ENCODE assay signal across 8 cellular contexts in the genomic region with DNA sequence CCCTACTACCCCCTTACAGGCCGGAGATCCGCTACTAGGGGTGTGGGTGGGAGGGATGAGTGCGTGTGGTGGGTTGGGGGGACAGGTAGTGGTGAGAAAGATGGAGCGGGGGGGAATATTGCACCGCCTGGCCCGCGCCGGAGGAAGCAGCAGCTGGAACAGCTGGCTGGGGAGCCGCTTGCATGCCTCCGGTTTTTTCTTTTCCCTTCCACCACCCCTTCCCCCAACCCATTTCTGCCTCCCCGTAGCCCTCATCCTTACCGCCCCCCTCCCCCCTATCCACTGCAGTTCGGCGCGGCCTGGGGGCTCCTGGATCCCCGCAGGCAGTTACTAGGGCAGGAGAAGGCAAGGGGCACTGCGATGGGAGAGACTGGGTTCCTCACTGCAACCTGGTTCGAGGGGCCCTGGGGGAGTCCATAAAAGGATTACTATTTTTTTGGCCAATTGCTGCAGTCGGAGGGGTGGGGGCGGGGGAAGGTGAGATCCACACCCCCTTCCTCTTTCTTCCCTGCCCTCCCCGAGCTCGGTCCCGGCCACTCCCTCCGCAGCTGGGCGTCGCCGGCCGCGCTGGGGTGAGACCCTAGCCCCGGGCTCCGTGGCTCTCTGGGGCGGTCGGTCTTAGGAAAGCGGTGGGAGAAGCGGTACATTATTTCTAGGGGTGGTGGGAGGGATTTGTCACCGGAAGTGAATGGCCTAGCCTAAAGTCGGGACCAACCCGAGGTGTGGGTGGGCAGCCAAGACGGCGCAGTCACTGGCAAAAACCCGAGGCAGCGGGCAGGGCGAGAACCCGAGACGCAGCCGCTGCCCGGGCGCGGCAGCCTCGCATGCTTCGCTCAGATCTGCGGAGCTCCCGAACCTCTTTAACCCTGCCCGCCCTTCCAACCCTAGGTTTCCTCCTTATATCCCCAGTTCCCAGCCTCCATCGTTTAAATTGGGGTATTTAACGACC. TPM values are rescaled to one million over a fixed set of nuclear protein-coding genes. Genes with fewer than 3 reads are reported as not detected.
DNase-seq lines count a peak whose midpoint lies in the region; FAIRE-seq lines count a peak whose summit lies in the region.

No MANE protein-coding gene starts in this region.

- FAIRE-seq in frontal cortex (lab: Jason Lieb, UNC) = no peak

- H3K4ac ChIP-seq in neuronal stem cell (ENCODE audit: low read length) = peak overlapping the region; percentile 37

- H3K4me2 ChIP-seq in neuronal stem cell (ENCODE audit: insufficient read depth, low read length, poor library complexity, severe bottlenecking) = peak overlapping the region; percentile 91

- no peak overlapping the region for H2BK15ac ChIP-seq in neuronal stem cell (ENCODE audit: low read length)

- H3K27ac ChIP-seq in SJSA1 (peak overlapping the region; percentile 82), neuronal stem cell (replicated peaks; ENCODE audit: low read length) (peak overlapping the region; percentile 94)

- H3K14ac ChIP-seq in neuronal stem cell (ENCODE audit: low read length) = no peak overlapping the region

- H3K9me3 ChIP-seq in MG63 (no peaks in the 10 kb centered on the region), SJSA1 (replicated peaks) (no peaks in the 10 kb centered on the region), neuronal stem cell (replicated peaks in 1 of 2; ENCODE audit: control insufficient read depth in 2 of 2, insufficient read depth in 1 of 2, low read depth in 1 of 2, low read length in 2 of 2) (no peaks in the 10 kb centered on the region)

- H3K18ac ChIP-seq in neuronal stem cell (ENCODE audit: low read length) = peak overlapping the region; percentile 96

- H3K23ac ChIP-seq in neuronal stem cell (ENCODE audit: low read depth, low read length, poor library complexity) = peak overlapping the region; percentile 98

- peak overlapping the region; percentile 87 for H2BK120ac ChIP-seq in neuronal stem cell (ENCODE audit: low read depth, low read length)

- peak overlapping the region; percentile 81 for H2AK5ac ChIP-seq in neuronal stem cell (ENCODE audit: low read depth, low read length)

- no peaks in the 10 kb centered on the region for H3K27me3 ChIP-seq in H7 (ENCODE audit: control insufficient read depth, insufficient read depth, low read length)
- no peaks in the 10 kb centered on the region for H3K27me3 ChIP-seq in MG63
- H3K27me3 ChIP-seq in SJSA1 (replicated peaks) = no peaks in the 10 kb centered on the region
- no peaks in the 10 kb centered on the region for H3K27me3 ChIP-seq in neuronal stem cell (ENCODE audit: control insufficient read depth in 3 of 3, insufficient read depth in 3 of 3, low read depth in 1 of 3, low read length in 3 of 3)

- peak overlapping the region; percentile 70 for H2BK5ac ChIP-seq in neuronal stem cell (ENCODE audit: low read length)

- H3K4me1 ChIP-seq in SJSA1 (replicated peaks) = peaks cover 14% of the 10 kb centered on the region
- peaks cover 3 to 4% of the 10 kb centered on the region in 2 donors for H3K4me1 ChIP-seq in neuronal stem cell (ENCODE audit: control insufficient read depth in 2 of 2, insufficient read depth in 1 of 2, low read depth in 1 of 2, low read length in 2 of 2)

- H2BK12ac ChIP-seq in neuronal stem cell (ENCODE audit: low read length) = no peak overlapping the region

- no peak overlapping the region for H4K91ac ChIP-seq in neuronal stem cell (ENCODE audit: low read depth, low read length, poor library complexity)

- peak overlapping the region; percentile 78 for H3K4me3 ChIP-seq in H7 (ENCODE audit: insufficient read depth, low read depth, low read length)
- H3K4me3 ChIP-seq in MG63 = peak overlapping the region; percentile 74
- peak overlapping the region; percentile 73 for H3K4me3 ChIP-seq in SJSA1
- H3K4me3 ChIP-seq in neuronal stem cell (ENCODE audit: low read length in 2 of 2) = peak overlapping the region; percentile 81 to 95

- H3K9ac ChIP-seq in neuronal stem cell (ENCODE audit: low read depth, low read length, poor library complexity) = peak overlapping the region; percentile 90

- no CpG with 5 or more reads among the region's 56 CpGs for WGBS in neuronal stem cell (ENCODE audit: extremely low coverage in 2 of 2, insufficient read length in 2 of 2, insufficient replicate concordance in 1 of 2), 2 donors

- peaks cover 9% of the 10 kb centered on the region for H3K79me1 ChIP-seq in neuronal stem cell (ENCODE audit: low read depth, low read length)

- DNase-seq in ELR (ENCODE audit: low read depth) (peak; percentile 93), H7 (peak; percentile 97), MG63 (peak; percentile 92), SJSA1 (ENCODE audit: low read depth in 1 of 2, low spot score in 2 of 2) (peak; percentile 91 to 96), frontal cortex (ENCODE audit: low spot score in 2 of 2) (peak; percentile 71 to 73), neuronal stem cell (ENCODE audit: low spot score) (peak; percentile 84), stromal cell of bone marrow (ENCODE audit: low read depth) (peak; percentile 69)
- DNase-seq in activated naive CD4-positive, alpha-beta T cell treated with Interleukin-2 at 50 U/mL for 16 hours = peak; percentile 81

- no peak overlapping the region for H4K8ac ChIP-seq in neuronal stem cell (ENCODE audit: low read depth, low read length)

- H3K36me3 ChIP-seq in H7 (replicated peaks; ENCODE audit: control insufficient read depth, insufficient read depth, low read length) = no peaks in the 10 kb centered on the region
- peaks cover 5% of the 10 kb centered on the region; the same call in 1 of the 2 replicates for H3K36me3 ChIP-seq in MG63
- H3K36me3 ChIP-seq in SJSA1 = peaks cover 20% of the 10 kb centered on the region
- peaks cover 0 to 12% of the 10 kb centered on the region in 2 donors for H3K36me3 ChIP-seq in neuronal stem cell (replicated peaks in 1 of 2; ENCODE audit: control insufficient read depth in 2 of 2, insufficient read depth in 2 of 2, low read length in 2 of 2)

- H2AFZ ChIP-seq in neuronal stem cell (ENCODE audit: low read length) = peak overlapping the region; percentile 94

RNA-seq across cellular contexts. Expression of gene TBCC, which starts 0.8 kb away (rescaled TPM):
- 57.0 and 65.8 TPM in 2 replicates for total RNA-seq in H7 (2014; rRNA removed; shearing (Covaris generic))
- total RNA-seq in MG63 (2014; rRNA removed; shearing (Covaris generic); ENCODE audit: low replicate concordance) = 29.2 and 37.5 TPM in 2 replicates
- 51.0 and 73.6 TPM in 2 replicates for total RNA-seq in SJSA1 (2014; rRNA removed; shearing (Covaris generic))
- 79.1 TPM for total RNA-seq in frontal cortex
- polyA plus RNA-seq in neuronal stem cell (2013, experiment 1 of 2) = 17.4 TPM
- 17.3 TPM for polyA plus RNA-seq in neuronal stem cell (2013, experiment 2 of 2)

RNA-seq across cellular contexts. Expression of gene PRPH2, which starts 24.3 kb away (rescaled TPM):
- total RNA-seq in H7 (2014; rRNA removed; shearing (Covaris generic)) = 1.2 TPM in 2 replicates
- total RNA-seq in MG63 (2014; rRNA removed; shearing (Covaris generic); ENCODE audit: low replicate concordance) = not detected in 2 replicates
- total RNA-seq in SJSA1 (2014; rRNA removed; shearing (Covaris generic)) = not detected in 2 replicates
- total RNA-seq in frontal cortex = 6.1 TPM
- polyA plus RNA-seq in neuronal stem cell (2013, experiment 1 of 2) = 0.10 TPM
- polyA plus RNA-seq in neuronal stem cell (2013, experiment 2 of 2) = 0.11 TPM

RNA-seq across cellular contexts. Expression of gene BICRAL, which starts 35.1 kb away (rescaled TPM):
- total RNA-seq in H7 (2014; rRNA removed; shearing (Covaris generic)) = 6.0 and 8.8 TPM in 2 replicates
- total RNA-seq in MG63 (2014; rRNA removed; shearing (Covaris generic); ENCODE audit: low replicate concordance) = 0.40 and 2.3 TPM in 2 replicates
- total RNA-seq in SJSA1 (2014; rRNA removed; shearing (Covaris generic)) = 2.2 and 4.0 TPM in 2 replicates
- 23.2 TPM for total RNA-seq in frontal cortex
- polyA plus RNA-seq in neuronal stem cell (2013, experiment 1 of 2) = 5.0 TPM
- polyA plus RNA-seq in neuronal stem cell (2013, experiment 2 of 2) = 4.7 TPM

Comparison
In these comparisons a context has a peak if more than half of its experiments do, and no peak if none do; other contexts are left out.
1. Peak in every context shown above with its lines: DNase-seq, H3K4me3 ChIP-seq and H3K27ac ChIP-seq.